14 cellular contexts compared by ENCODE assay signal in genomic region chr2:140529706-140530105, GRCh38.
A peak's percentile ranks its signal among the peaks of the same experiment; 100 is the strongest.
DNase-seq lines count a peak whose midpoint lies in the region; ATAC-seq and TF ChIP-seq lines count a peak whose summit lies in the region.
"Had no signal": no experiment of that assay in that cellular context is flagged by ENCODE, and none has a peak within 500 bp of the region (broad histone marks: within the 10 kb centered on the region; RNA-seq: fewer than 3 reads in every experiment).

No MANE protein-coding gene starts in this region.

- H3K4me1 Mint-ChIP-seq in Calu3 (ENCODE audit: low read depth, unreplicated experiment) (peaks cover 22% of the 10 kb centered on the region), natural killer cell (no peaks in the 10 kb centered on the region)
- H3K4me1 Mint-ChIP-seq: CD8-positive, alpha-beta memory T cell had no signal

- no peaks in the 10 kb centered on the region for H3K27me3 ChIP-seq in KMS-11 (ENCODE audit: insufficient read depth, low read depth)
- H3K27me3 ChIP-seq: BLaER1 treated with 17β-estradiol and CSF1 and Interleukin-3, amounts not matched to agents 10 nM and 100 nM had no signal

- 0 out of 2 replicates have a peak overlapping the region, but pooled peaks have one; percentile 26 for H2AFZ ChIP-seq in KMS-11 (ENCODE audit: low read depth)

- no peaks in the 10 kb centered on the region for H3K27me3 Mint-ChIP-seq in Calu3 (ENCODE audit: unreplicated experiment)
- H3K27me3 Mint-ChIP-seq in natural killer cell (ENCODE audit: low read depth in 2 of 2) = no peaks in the 10 kb centered on the region
- H3K27me3 Mint-ChIP-seq: CD8-positive, alpha-beta memory T cell had no signal

- CTCF ChIA-PET in Calu3 (lab: Charles Lee) = no interaction called here

- H3K36me3 Mint-ChIP-seq in Calu3 (ENCODE audit: insufficient read depth, unreplicated experiment) (no peaks in the 10 kb centered on the region), natural killer cell (no peaks in the 10 kb centered on the region)
- H3K36me3 Mint-ChIP-seq: CD8-positive, alpha-beta memory T cell had no signal

- H3K4me3 Mint-ChIP-seq in Calu3 (ENCODE audit: low read depth, unreplicated experiment) (no peak overlapping the region), natural killer cell (no peak overlapping the region)
- H3K4me3 Mint-ChIP-seq: CD8-positive, alpha-beta memory T cell had no signal

- H3K36me3 ChIP-seq in KMS-11 (ENCODE audit: insufficient read depth) = no peaks in the 10 kb centered on the region
- H3K36me3 ChIP-seq: BLaER1 treated with 17β-estradiol and CSF1 and Interleukin-3, amounts not matched to agents 10 nM and 100 nM had no signal

- H3K9me3 Mint-ChIP-seq in Calu3 (ENCODE audit: low read depth, unreplicated experiment) (peaks cover 2% of the 10 kb centered on the region), natural killer cell (peaks cover 19% of the 10 kb centered on the region in 2 donors)

- BruUV-seq in Calu3 (replicated peaks; lab: Mats Ljungman, UMichigan) = no TSS peak

- intact Hi-C loops in Calu3 (cut with micrococcal nuclease; ENCODE audit: unreplicated experiment) (loop anchor here (10.0 kb wide), 1 partner anchor 335 kb away; no protein-coding TSS in a partner anchor), natural killer cell (cut with micrococcal nuclease) (no loop called here)

- H3K27ac ChIP-seq in KMS-11 = no peak overlapping the region
- H3K27ac ChIP-seq: BLaER1 treated with 17β-estradiol and CSF1 and Interleukin-3, amounts not matched to agents 10 nM and 100 nM had no signal

- H3K9ac ChIP-seq in KMS-11 = no peak overlapping the region
- H3K9ac ChIP-seq: BLaER1 treated with 17β-estradiol and CSF1 and Interleukin-3, amounts not matched to agents 10 nM and 100 nM had no signal

- no peak overlapping the region for H3K4me2 ChIP-seq in KMS-11
- H3K4me2 ChIP-seq: BLaER1 treated with 17β-estradiol and CSF1 and Interleukin-3, amounts not matched to agents 10 nM and 100 nM had no signal

- no peaks in the 10 kb centered on the region for H4K20me1 ChIP-seq in KMS-11 (ENCODE audit: insufficient read depth)
- H4K20me1 ChIP-seq: BLaER1 treated with 17β-estradiol and CSF1 and Interleukin-3, amounts not matched to agents 10 nM and 100 nM had no signal

- H3K79me2 ChIP-seq in KMS-11 (ENCODE audit: insufficient read depth, low read depth) = no peaks in the 10 kb centered on the region

- no peaks in the 10 kb centered on the region for H3K4me1 ChIP-seq in KMS-11 (ENCODE audit: low read depth, poor library complexity, severe bottlenecking)
- H3K4me1 ChIP-seq: BLaER1 treated with 17β-estradiol and CSF1 and Interleukin-3, amounts not matched to agents 10 nM and 100 nM had no signal

- H3K4me3 ChIP-seq in KMS-11 (IDR thresholded peaks at IDR 0.05; ENCODE audit: insufficient read depth, low read depth, low read length) = no peak overlapping the region
- H3K4me3 ChIP-seq: BLaER1 treated with 17β-estradiol and CSF1 and Interleukin-3, amounts not matched to agents 10 nM and 100 nM had no signal

- TF ChIP-seq CTCF in Calu3 (IDR thresholded peaks at IDR 0.05; ENCODE audit: unreplicated experiment) (no peak), KMS-11 (conservative IDR thresholded peaks at IDR 0.05; ENCODE audit: low read depth, low read length) (no peak), natural killer cell (IDR thresholded peaks at IDR 0.05) (no peak)

- DNase-seq in Calu3 = no peak
- peak; percentile 9 for DNase-seq in amniotic epithelial cell (ENCODE audit: low read depth)
- no peak for DNase-seq in left lobe of liver (ENCODE audit: low spot score)
- DNase-seq in NCI-H1436 (lab: John Stamatoyannopoulos, UW) = no peak
- DNase-seq in central memory CD4-positive, alpha-beta T cell = no peak
- no peak for DNase-seq in natural killer cell
- DNase-seq: CD8-positive, alpha-beta memory T cell; KG1; NCI-H1092; NCI-H1694; NCI-H510A treated with DMSO at 0.1 percent for 48 hours; SHP77 had no signal

- peak; percentile 15 for ATAC-seq in left lobe of liver
- ATAC-seq in natural killer cell = no peak

- H3K27ac Mint-ChIP-seq in Calu3 (ENCODE audit: unreplicated experiment) = peak overlapping the region; percentile 11
- no peak overlapping the region for H3K27ac Mint-ChIP-seq in natural killer cell
- H3K27ac Mint-ChIP-seq: CD8-positive, alpha-beta memory T cell had no signal
